In genomic region chr17:43546317-43547188, GRCh38 we compare ENCODE assay signal across 8 cellular contexts. TPM values are rescaled to one million over a fixed set of nuclear protein-coding genes. Genes with fewer than 3 reads are reported as not detected.
DNase-seq lines count a peak whose midpoint lies in the region; ATAC-seq, FAIRE-seq and TF ChIP-seq lines count a peak whose summit lies in the region.

ETV4 (minus strand) TSS chr17:43546340; CDS start chr17:43545617, 723 bp downstream.

- CTCF ChIA-PET in HepG2 (lab: Yijun Ruan, JAX; ENCODE audit: low intra/inter-chr PET ratio, low total read pairs): interaction anchor here (1.5 kb wide), 1 partner anchor 26 kb away, joined by 3 read pairs; no protein-coding TSS in a partner anchor

- peak; percentile 74 for FAIRE-seq in HepG2 (lab: Jason Lieb, UNC)

- TF ChIP-seq RAD21 in HepG2 (CRISPR knock-in tag; IDR thresholded peaks at IDR 0.05): no peak; the same call in 1 of the 2 replicates

- ATAC-seq in GM19043 (IDR thresholded peaks at IDR 0.05; ENCODE audit: low read depth, unreplicated experiment) (peak; percentile 86), HG03432 (IDR thresholded peaks at IDR 0.05; ENCODE audit: unreplicated experiment) (peak; percentile 81), HepG2 (peak; percentile 68)

- BruUV-seq in HepG2 (replicated peaks; lab: Mats Ljungman, UMichigan): no TSS peak

- POLR2A ChIA-PET in HepG2 (lab: Yijun Ruan, JAX): interaction anchor here (0.7 to 28.7 kb wide), 28 partner anchors 8 to 185 kb away, joined by 3 to 1546 read pairs (median 6); partner anchors contain the start of genes ARL4D and DHX8

- no peaks in the 10 kb centered on the region for H3K9me3 ChIP-seq in HepG2 (ENCODE audit: low read length)

- DNase-seq in AG08395 (ENCODE audit: low spot score) (peak; percentile 98), NCI-H526 (lab: John Stamatoyannopoulos, UW) (peak; percentile 74 to 93), dermis microvascular lymphatic vessel endothelial cell (ENCODE audit: low read depth in 2 of 2) (peak; percentile 67 to 93), HepG2 (ENCODE audit: low spot score) (peak; percentile 96)
- DNase-seq in activated CD4-positive, alpha-beta T cell treated with anti-CD3 and anti-CD28 coated beads, Interleukin-2, amount 50 U/mL, for 24 hours (ENCODE audit: low read depth in 1 of 2, low spot score in 1 of 2): peak; percentile 73 to 88
- DNase-seq in stimulated activated CD4-positive, alpha-beta T cell treated with anti-CD3 and anti-CD28 coated beads, Interleukin-2, amount 100 ng/mL, for 24 hours: peak; percentile 94 to 96

- peak in 1 of 2 experiments; percentile 16; a peak in 1 of 4 replicates for TF ChIP-seq EP300 in HepG2 (IDR thresholded peaks at IDR 0.05; ENCODE audit: low read depth in 2 of 2, low read length in 2 of 2)
- 0 out of 2 replicates have a peak, but pooled peaks have one; percentile 14 for TF ChIP-seq EP300 in HepG2 (CRISPR knock-in tag; IDR thresholded peaks at IDR 0.05; ENCODE audit: borderline replicate concordance)

- in situ Hi-C loops in HepG2 (cut with HindIII; ENCODE audit: extremely low pct_ligation_motif_present, low pct_unique_long_range_greater_than_20kb): no loop called here

- H3K4me1 ChIP-seq in HepG2 (ENCODE audit: insufficient read depth, low read length): peaks cover 74% of the 10 kb centered on the region

- intact Hi-C loops in HepG2 (cut with micrococcal nuclease; ENCODE audit: unreplicated experiment): no loop called here

- no peak for TF ChIP-seq CTCF in HepG2 (CRISPR knock-in tag; IDR thresholded peaks at IDR 0.05)

- H3K4me3 ChIP-seq in HepG2 (replicated peaks in 1 of 3; ENCODE audit: insufficient read depth in 1 of 3, low read depth in 2 of 3, low read length in 3 of 3): peak within 1 kb of the TSS; percentile 84 to 89 (median 87)

- H3K4me2 ChIP-seq in HepG2 (ENCODE audit: low read depth, low read length): peak within 1 kb of the TSS; percentile 98

- peak within 1 kb of the TSS; percentile 100 for H3K27ac ChIP-seq in HepG2 (ENCODE audit: extremely low read length, insufficient read depth, low read length)

- peaks cover 0 to 12% of the 10 kb centered on the region in 2 experiments; a peak in 4 of 5 replicates for H3K36me3 ChIP-seq in HepG2 (replicated peaks in 1 of 2; ENCODE audit: control insufficient read depth in 1 of 2, insufficient read depth in 2 of 2, low read length in 2 of 2)

- H3K79me2 ChIP-seq in HepG2 (ENCODE audit: insufficient read depth, low read length): peaks cover 39% of the 10 kb centered on the region

- H3K9ac ChIP-seq in HepG2 (ENCODE audit: insufficient read depth, low read depth, low read length): peak within 1 kb of the TSS; percentile 100

- H2AFZ ChIP-seq in HepG2 (ENCODE audit: low read length): no peak within 1 kb of the TSS

- H3K27me3 ChIP-seq in HepG2 (ENCODE audit: control insufficient read depth in 1 of 2, insufficient read depth in 2 of 2, low read length in 2 of 2): peaks cover 0 to 7% of the 10 kb centered on the region in 2 experiments; a peak in 1 of 5 replicates

- WGBS in HepG2 (ENCODE audit: low lambda C conversion rate): under 1% methylated on average over 43 of the region's 47 CpGs

- TF ChIP-seq POLR2A in HepG2 (IDR thresholded peaks at IDR 0.05; ENCODE audit: insufficient read depth in 1 of 2, low read depth in 2 of 2, low read length in 2 of 2): peak; percentile 56 to 67; a peak in 2 of 4 replicates

- no peaks in the 10 kb centered on the region for H4K20me1 ChIP-seq in HepG2 (ENCODE audit: insufficient read depth, low read length)

TF ChIP-seq in HepG2, 621 proteins besides CTCF, POLR2A, EP300 and RAD21 (continues in another document):
- TF ChIP-seq ZNF607 (CRISPR knock-in tag; IDR thresholded peaks at IDR 0.05; ENCODE audit: borderline replicate concordance) (peak; percentile 56), THRA (CRISPR knock-in tag; IDR thresholded peaks at IDR 0.05; ENCODE audit: borderline replicate concordance) (peak; percentile 15; the same call in 1 of the 2 replicates), NKX3-1 (CRISPR knock-in tag; IDR thresholded peaks at IDR 0.05) (no peak), RERE (CRISPR knock-in tag; IDR thresholded peaks at IDR 0.05; ENCODE audit: low read depth) (no peak), ZNF543 (CRISPR knock-in tag; IDR thresholded peaks at IDR 0.05) (peak; percentile 36; the same call in 1 of the 2 replicates), GTF3A (CRISPR knock-in tag; conservative IDR thresholded peaks at IDR 0.05) (0 out of 2 replicates have a peak, but pooled peaks have one; percentile 75), ZFP36 (IDR thresholded peaks at IDR 0.05; ENCODE audit: borderline replicate concordance, low read depth, low read length, partially characterized antibody) (peak; percentile 26), ZNF343 (CRISPR knock-in tag; IDR thresholded peaks at IDR 0.05) (peak; percentile 74), ADNP (CRISPR knock-in tag; IDR thresholded peaks at IDR 0.05) (no peak), RCOR2 (CRISPR knock-in tag; IDR thresholded peaks at IDR 0.05) (peak; percentile 37; the same call in 1 of the 2 replicates), TAF1 (CRISPR knock-in tag; IDR thresholded peaks at IDR 0.05) (peak; percentile 80)

RNA-seq across cellular contexts. Expression of gene ETV4, which starts in this region (rescaled TPM):
- total RNA-seq in dermis microvascular lymphatic vessel endothelial cell (7.2 TPM in 2 replicates), HepG2 (2016; rRNA removed; fragmentation: Illumina TruSeq; extraction: Trizol) (126 and 128 TPM in 2 replicates)
- total RNA-seq in HepG2 (2016; cell fraction: cytosol; rRNA removed; fragmentation: Illumina TruSeq; extraction: Trizol; ENCODE audit: low read depth): 59.4 and 72.0 TPM in 2 replicates
- total RNA-seq in HepG2 (2016; cell fraction: insoluble cytoplasmic fraction; rRNA removed; fragmentation: Illumina TruSeq; extraction: Trizol): 106 and 130 TPM in 2 replicates
- total RNA-seq in HepG2 (2016; cell fraction: membrane; rRNA removed; fragmentation: Illumina TruSeq; extraction: Trizol): 149 and 180 TPM in 2 replicates
- total RNA-seq in HepG2 (2016; cell fraction: nucleus; rRNA removed; fragmentation: Illumina TruSeq; extraction: Trizol): 70.8 and 88.4 TPM in 2 replicates
- 330 and 361 TPM in 2 replicates for polyA plus RNA-seq in HepG2 (2011; rRNA removed)
- 170 and 232 TPM in 2 replicates for polyA plus RNA-seq in HepG2 (2011; cell fraction: cytosol; rRNA removed)
- 463 and 506 TPM in 2 replicates for polyA plus RNA-seq in HepG2 (2011; cell fraction: nucleus; rRNA removed)
- polyA plus RNA-seq in HepG2 (2012): 277 and 289 TPM in 2 replicates
- polyA plus RNA-seq in HepG2 (2016; cell fraction: cytosol; fragmentation: Illumina TruSeq; extraction: Trizol; ENCODE audit: low read depth): 120 and 136 TPM in 2 replicates
- 164 and 205 TPM in 2 replicates for polyA plus RNA-seq in HepG2 (2016; cell fraction: insoluble cytoplasmic fraction; fragmentation: Illumina TruSeq; extraction: Trizol; ENCODE audit: low read depth)
- 212 and 220 TPM in 2 replicates for polyA plus RNA-seq in HepG2 (2016; cell fraction: membrane; fragmentation: Illumina TruSeq; extraction: Trizol; ENCODE audit: low read depth)
- 278 and 294 TPM in 2 replicates for polyA plus RNA-seq in HepG2 (2016; cell fraction: nucleus; fragmentation: Illumina TruSeq; extraction: Trizol; ENCODE audit: insufficient read depth, low read depth)
- polyA minus RNA-seq in HepG2 (2011; rRNA and poly(A)+ RNA removed; ENCODE audit: low replicate concordance): 3.5 and 231 TPM in 2 replicates
- polyA minus RNA-seq in HepG2 (2011; cell fraction: cytosol; rRNA and poly(A)+ RNA removed): 120 and 134 TPM in 2 replicates
- 97.1 and 102 TPM in 2 replicates for polyA minus RNA-seq in HepG2 (2011; cell fraction: nucleus; rRNA and poly(A)+ RNA removed)

Comparison
In these comparisons a context has a peak if more than half of its experiments do, and no peak if none do; other contexts are left out.
1. Peak in every context shown above with its lines: DNase-seq, ATAC-seq, H3K4me3 ChIP-seq and H3K27ac ChIP-seq.